17 cellular contexts compared by ENCODE assay signal in genomic region chr1:85602536-85602935, GRCh38. TPM values are rescaled to one million over a fixed set of nuclear protein-coding genes. Genes with fewer than 3 reads are reported as not detected.
DNase-seq lines count a peak whose midpoint lies in the region; ATAC-seq and TF ChIP-seq lines count a peak whose summit lies in the region.
"Had no signal": no experiment of that assay in that cellular context is flagged by ENCODE, and none has a peak within 500 bp of the region (broad histone marks: within the 10 kb centered on the region; RNA-seq: fewer than 3 reads in every experiment).

No MANE protein-coding gene starts in this region.

- POLR2A ChIA-PET in Panc1 (lab: Charles Lee) = interaction anchor here (1.5 kb wide), 1 partner anchor 19 kb away, joined by 5 read pairs; no protein-coding TSS in a partner anchor

- intact Hi-C loops in Panc1 (cut with micrococcal nuclease; ENCODE audit: unreplicated experiment) = no loop called here

- no peak overlapping the region for H3K9ac ChIP-seq in endodermal cell (ENCODE audit: extremely low read depth, low read length, poor library complexity, severe bottlenecking)
- no peak overlapping the region for H3K9ac ChIP-seq in Karpas-422 (ENCODE audit: low read length)
- H3K9ac ChIP-seq: BLaER1 had no signal

- H3K27me3 Mint-ChIP-seq in HFFc6 (ENCODE audit: insufficient read depth) (peaks cover 3% of the 10 kb centered on the region), endodermal cell (ENCODE audit: insufficient read depth) (peaks cover 8% of the 10 kb centered on the region)
- H3K27me3 Mint-ChIP-seq: CD4-positive, alpha-beta T cell had no signal

- no peaks in the 10 kb centered on the region for H3K9me2 ChIP-seq in Karpas-422 (replicated peaks; ENCODE audit: insufficient read depth, low read length)

- no peak overlapping the region for H3K27ac Mint-ChIP-seq in HFFc6
- peak overlapping the region; percentile 56 for H3K27ac Mint-ChIP-seq in endodermal cell
- H3K27ac Mint-ChIP-seq in stimulated activated effector memory CD8-positive, alpha-beta T cell treated with anti-CD3 and anti-CD28 coated beads, Interleukin-12 subunit alpha, Interleukin-12 subunit beta, amount 100 ng/mL, for 72 hours = no peak overlapping the region
- H3K27ac Mint-ChIP-seq: CD4-positive, alpha-beta T cell had no signal

- BruUV-seq in Panc1 (replicated peaks; lab: Mats Ljungman, UMichigan) = no TSS peak

- H3K79me2 ChIP-seq in Karpas-422 (ENCODE audit: low read length) = no peaks in the 10 kb centered on the region

- H3K27ac ChIP-seq in Panc1 (ENCODE audit: low read length) = peak overlapping the region; percentile 98
- no peak overlapping the region for H3K27ac ChIP-seq in endodermal cell (ENCODE audit: low read depth, low read length)
- no peak overlapping the region for H3K27ac ChIP-seq in Karpas-422 (ENCODE audit: low read length)
- H3K27ac ChIP-seq: BLaER1 had no signal

- DNase-seq in HFFc6 = no peak
- DNase-seq in Panc1 (ENCODE audit: low read depth, low spot score) = no peak
- peak; percentile 75 for DNase-seq in endodermal cell
- no peak for DNase-seq in stimulated activated effector memory CD8-positive, alpha-beta T cell treated with anti-CD3 and anti-CD28 coated beads, Interleukin-12 subunit alpha, Interleukin-12 subunit beta, amount 100 ng/mL, for 72 hours (ENCODE audit: low spot score in 2 of 2)
- no peak for DNase-seq in DMS53 (lab: John Stamatoyannopoulos, UW)
- no peak for DNase-seq in A172 (ENCODE audit: low spot score)
- no peak for DNase-seq in Karpas-422
- DNase-seq: CD4-positive, alpha-beta T cell; COR-L47; KG1; NCI-H1694; NCI-H2081; NCI-H2171 treated with DMSO at 0.1 percent for 48 hours; NCI-H524 treated with DMSO at 0.1 percent for 48 hours; OCI-M1 had no signal

- peaks cover 58% of the 10 kb centered on the region for H3K4me1 Mint-ChIP-seq in HFFc6 (ENCODE audit: low read depth)
- H3K4me1 Mint-ChIP-seq in endodermal cell = peaks cover 41% of the 10 kb centered on the region
- no peaks in the 10 kb centered on the region for H3K4me1 Mint-ChIP-seq in stimulated activated effector memory CD8-positive, alpha-beta T cell treated with anti-CD3 and anti-CD28 coated beads, Interleukin-12 subunit alpha, Interleukin-12 subunit beta, amount 100 ng/mL, for 72 hours

- no peak overlapping the region for H3K4me3 Mint-ChIP-seq in HFFc6
- H3K4me3 Mint-ChIP-seq in endodermal cell = no peak overlapping the region
- no peak overlapping the region for H3K4me3 Mint-ChIP-seq in stimulated activated effector memory CD8-positive, alpha-beta T cell treated with anti-CD3 and anti-CD28 coated beads, Interleukin-12 subunit alpha, Interleukin-12 subunit beta, amount 100 ng/mL, for 72 hours
- H3K4me3 Mint-ChIP-seq: CD4-positive, alpha-beta T cell had no signal

- CTCF ChIA-PET in Panc1 (lab: Charles Lee) = no interaction called here

- H3K27me3 ChIP-seq in Panc1 (ENCODE audit: control insufficient read depth, insufficient read depth, low read length) (no peaks in the 10 kb centered on the region), endodermal cell (ENCODE audit: control insufficient read depth, insufficient read depth, low read length, poor library complexity, severe bottlenecking) (peaks cover 11% of the 10 kb centered on the region), Karpas-422 (ENCODE audit: low read length) (no peaks in the 10 kb centered on the region)
- H3K27me3 ChIP-seq: BLaER1 had no signal

- H3K9me3 ChIP-seq in Panc1 (ENCODE audit: control insufficient read depth, insufficient read depth, low read depth, low read length) = peaks cover 8% of the 10 kb centered on the region; the same call in 1 of the 2 replicates
- no peaks in the 10 kb centered on the region for H3K9me3 ChIP-seq in endodermal cell (ENCODE audit: control insufficient read depth, low read length)
- H3K9me3 ChIP-seq in Karpas-422 (ENCODE audit: low read length) = no peaks in the 10 kb centered on the region
- H3K9me3 ChIP-seq: BLaER1 had no signal

- TF ChIP-seq CTCF in HFFc6 (IDR thresholded peaks at IDR 0.05) (peak; percentile 7; the same call in 1 of the 2 replicates), Panc1 (IDR thresholded peaks at IDR 0.05) (peak; percentile 51), endodermal cell (conservative IDR thresholded peaks at IDR 0.05) (peak; percentile 60)

- H2AFZ ChIP-seq in Karpas-422 (ENCODE audit: low read length) = no peak overlapping the region

- 86 to 100% methylated on average over 4 to 5 of the region's 5 CpGs for WGBS in endodermal cell (ENCODE audit: insufficient coverage in 1 of 2, insufficient read length in 1 of 2), 2 experiments

- H3K4me1 ChIP-seq in Panc1 (ENCODE audit: control insufficient read depth, insufficient read depth, low read length) (peaks cover 43% of the 10 kb centered on the region), endodermal cell (ENCODE audit: control insufficient read depth, insufficient read depth, low read length) (peaks cover 15% of the 10 kb centered on the region), Karpas-422 (ENCODE audit: low read length) (no peaks in the 10 kb centered on the region)

- H3K9me3 Mint-ChIP-seq in HFFc6 = no peaks in the 10 kb centered on the region
- no peaks in the 10 kb centered on the region for H3K9me3 Mint-ChIP-seq in endodermal cell
- H3K9me3 Mint-ChIP-seq in stimulated activated effector memory CD8-positive, alpha-beta T cell treated with anti-CD3 and anti-CD28 coated beads, Interleukin-12 subunit alpha, Interleukin-12 subunit beta, amount 100 ng/mL, for 72 hours = peaks cover 3% of the 10 kb centered on the region

- H3K36me3 Mint-ChIP-seq in HFFc6 (ENCODE audit: low read depth) = peaks cover 7% of the 10 kb centered on the region; the same call in 1 of the 2 replicates
- no peaks in the 10 kb centered on the region for H3K36me3 Mint-ChIP-seq in endodermal cell (ENCODE audit: low read depth)
- no peaks in the 10 kb centered on the region for H3K36me3 Mint-ChIP-seq in stimulated activated effector memory CD8-positive, alpha-beta T cell treated with anti-CD3 and anti-CD28 coated beads, Interleukin-12 subunit alpha, Interleukin-12 subunit beta, amount 100 ng/mL, for 72 hours

- H3K36me3 ChIP-seq in Panc1 (ENCODE audit: control insufficient read depth, insufficient read depth, low read length) = no peaks in the 10 kb centered on the region
- no peaks in the 10 kb centered on the region for H3K36me3 ChIP-seq in endodermal cell (ENCODE audit: control insufficient read depth, insufficient read depth, low read length)
- no peaks in the 10 kb centered on the region for H3K36me3 ChIP-seq in Karpas-422 (ENCODE audit: insufficient read depth, low read length)
- H3K36me3 ChIP-seq: BLaER1 had no signal

- no peak for ATAC-seq in Panc1
- peak; percentile 5 for ATAC-seq in stimulated activated effector memory CD8-positive, alpha-beta T cell treated with anti-CD3 and anti-CD28 coated beads, Interleukin-12 subunit alpha, Interleukin-12 subunit beta, amount 100 ng/mL, for 72 hours
- ATAC-seq: Right ventricle myocardium inferior had no signal

- in situ Hi-C loops in Panc1 (cut with HindIII; ENCODE audit: low pct_unique_long_range_greater_than_20kb, low sequenced_read_pairs) = no loop called here

- H3K4me3 ChIP-seq in Panc1 (ENCODE audit: low read depth in 2 of 2, low read length in 2 of 2) = no peak overlapping the region
- no peak overlapping the region for H3K4me3 ChIP-seq in endodermal cell (ENCODE audit: low read length)
- no peak overlapping the region for H3K4me3 ChIP-seq in Karpas-422 (ENCODE audit: low read length)
- H3K4me3 ChIP-seq: BLaER1 had no signal

- H4K20me1 ChIP-seq in Karpas-422 (ENCODE audit: insufficient read depth, low read depth, low read length) = no peaks in the 10 kb centered on the region
- H4K20me1 ChIP-seq: BLaER1 had no signal

- no peak overlapping the region for H3K4me2 ChIP-seq in Karpas-422 (ENCODE audit: low read depth, low read length, poor library complexity, severe bottlenecking)
- H3K4me2 ChIP-seq: BLaER1 had no signal

RNA-seq across cellular contexts. Expression of gene CCN1, which starts 22.0 kb away (rescaled TPM):
- total RNA-seq in HFFc6 (2021; fragmentation: NEBNext Ultra II Directional; extraction: Animal tissue kit (Norgen Biotek cat#: 25700)) = 1,000 to 10,000 TPM in 3 of 6 experiments, 100 to 1,000 TPM in 3; 877 to 1,071 (median 1,004) TPM
- total RNA-seq in Panc1 (2021; ENCODE audit: unreplicated experiment) (355 TPM), endodermal cell (10 to 100 TPM; 49.5 to 53.1 TPM)
- 366 TPM for polyA plus RNA-seq in Panc1 (2012; ENCODE audit: insufficient read length)
- polyA plus RNA-seq in endodermal cell (2013, experiment 1 of 2) = 40.4 TPM
- polyA plus RNA-seq in endodermal cell (2013, experiment 2 of 2) = 51.5 TPM
- 23.5 and 23.9 TPM in 2 replicates for total RNA-seq in A172 (2014; rRNA removed; shearing (Covaris generic))
- total RNA-seq in Karpas-422 (2014; rRNA removed; shearing (Covaris generic); ENCODE audit: low replicate concordance) = 0.07 TPM in 1 of 2 replicates, not detected in the other
- total RNA-seq: CD4-positive, alpha-beta T cell had no signal

Comparison
In these comparisons a context has a peak if more than half of its experiments do, and no peak if none do; other contexts are left out.
1. CTCF ChIP-seq: peak in every context shown above with its lines; median percentile 60 in endodermal cell; 51 in Panc1; 7 in HFFc6.
2. RNA of gene CCN1, which starts 22.0 kb away (total RNA-seq): 877 to 1,071 TPM in HFFc6, 355 TPM in Panc1 (single experiment), 49.5 to 53.1 TPM in endodermal cell and 23.5 to 23.9 TPM in A172; 0.07 TPM in Karpas-422; every median in the first group is over 10 times any median in the second.